ENCODE assay signal across 16 cellular contexts in genomic region chrX:77901506-77901905, GRCh38. TPM values are rescaled to one million over a fixed set of nuclear protein-coding genes. Genes with fewer than 3 reads are reported as not detected.
DNase-seq lines count a peak whose midpoint lies in the region; ATAC-seq, FAIRE-seq and TF ChIP-seq lines count a peak whose summit lies in the region.
"Had no signal": no experiment of that assay in that cellular context is flagged by ENCODE, and none has a peak within 500 bp of the region (broad histone marks: within the 10 kb centered on the region; RNA-seq: fewer than 3 reads in every experiment).

No MANE protein-coding gene starts in this region.

- H3K27ac ChIP-seq in A549 (no peak overlapping the region), iPS-20b (ENCODE audit: low read length) (no peak overlapping the region), substantia nigra (ENCODE audit: low read depth, low read length, poor library complexity, severe bottlenecking) (no peak overlapping the region), ovary (no peak overlapping the region)
- H3K27ac ChIP-seq in CD8-positive, alpha-beta T cell (ENCODE audit: low read depth, low read length) = no peak overlapping the region
- H3K27ac ChIP-seq: pancreas had no signal

- no peaks in the 10 kb centered on the region for H3K9me3 ChIP-seq in A549
- H3K9me3 ChIP-seq in CD8-positive, alpha-beta T cell (ENCODE audit: low read length) = no peaks in the 10 kb centered on the region
- no peaks in the 10 kb centered on the region for H3K9me3 ChIP-seq in iPS-20b (ENCODE audit: insufficient read depth, low read depth, low read length)
- no peaks in the 10 kb centered on the region for H3K9me3 ChIP-seq in mucosa of descending colon
- no peaks in the 10 kb centered on the region for H3K9me3 ChIP-seq in ovary
- H3K9me3 ChIP-seq: pancreas had no signal

- H3K4me3 ChIP-seq in A549 (no peak overlapping the region), iPS-20b (ENCODE audit: low read length) (peak overlapping the region; percentile 89; the same call in 1 of the 2 replicates), mucosa of descending colon (no peak overlapping the region), ovary (no peak overlapping the region)
- no peak overlapping the region for H3K4me3 ChIP-seq in CD8-positive, alpha-beta T cell (ENCODE audit: low read depth, low read length)

- no peaks in the 10 kb centered on the region for H3K9me3 Mint-ChIP-seq in CD8-positive, alpha-beta T cell
- H3K9me3 Mint-ChIP-seq in activated B cell treated with CpG ODN at 0.5 μM for 24 hours = no peaks in the 10 kb centered on the region

- no peak for FAIRE-seq in A549 (lab: Jason Lieb, UNC)
- FAIRE-seq: colon, pancreas, TTC549 had no signal

- peaks cover 33% of the 10 kb centered on the region for H3K36me3 Mint-ChIP-seq in CD8-positive, alpha-beta T cell
- H3K36me3 Mint-ChIP-seq in activated B cell treated with CpG ODN at 0.5 μM for 24 hours (ENCODE audit: low read depth) = peaks cover 39% of the 10 kb centered on the region

- CTCF ChIA-PET in A549 (lab: Yijun Ruan, JAX) (interaction anchor here (1.0 to 5.5 kb wide), 3 partner anchors 9 to 124 kb away, joined by 4 to 35 read pairs (median 15); partner anchors contain the start of gene ATP7A), activated B cell treated with CpG ODN at 0.5 μM for 24 hours (lab: Charles Lee) (no interaction called here)
- CTCF ChIA-PET in CD8-positive, alpha-beta T cell (lab: Charles Lee) = interaction anchor here (0.9 kb wide), 1 partner anchor 8 kb away, joined by 3 read pairs; no protein-coding TSS in a partner anchor

- H3K27me3 ChIP-seq in CD8-positive, alpha-beta T cell (ENCODE audit: insufficient read depth, low read length) = no peaks in the 10 kb centered on the region
- no peaks in the 10 kb centered on the region for H3K27me3 ChIP-seq in iPS-20b (ENCODE audit: insufficient read depth, low read length)
- H3K27me3 ChIP-seq in ovary = no peaks in the 10 kb centered on the region
- H3K27me3 ChIP-seq: pancreas had no signal

- WGBS in A549 (ENCODE audit: missing lambda C conversion rate) = 95% methylated on average over 5 of the region's 5 CpGs
- WGBS in ovary, 3 donors = 78 to 87% (median 86%) methylated on average over 5 of the region's 5 CpGs

- POLR2A ChIA-PET in A549 (lab: Yijun Ruan, JAX) = no interaction called here
- POLR2A ChIA-PET in CD8-positive, alpha-beta T cell (lab: Charles Lee) = interaction anchor here (2.8 kb wide), 1 partner anchor 8 kb away, joined by 25 read pairs; the partner anchor contains the start of gene ATP7A
- POLR2A ChIA-PET in activated B cell treated with CpG ODN at 0.5 μM for 24 hours (lab: Charles Lee) = interaction anchor here (7.7 kb wide), 1 partner anchor 9 kb away, joined by 63 read pairs; the partner anchor contains the start of gene ATP7A

- H3K9ac ChIP-seq in iPS-20b (ENCODE audit: low read depth, low read length) = no peak overlapping the region

- H3K4me3 Mint-ChIP-seq in CD8-positive, alpha-beta T cell = peak overlapping the region; percentile 47
- no peak overlapping the region for H3K4me3 Mint-ChIP-seq in activated B cell treated with CpG ODN at 0.5 μM for 24 hours

- H3K4me1 ChIP-seq in A549 (peaks cover 5% of the 10 kb centered on the region; the same call in 1 of the 3 replicates), iPS-20b (ENCODE audit: insufficient read depth, low read length) (no peaks in the 10 kb centered on the region), mucosa of descending colon (ENCODE audit: low read depth) (peaks cover 4% of the 10 kb centered on the region), ovary (ENCODE audit: insufficient read depth) (no peaks in the 10 kb centered on the region)
- peaks cover 24% of the 10 kb centered on the region for H3K4me1 ChIP-seq in CD8-positive, alpha-beta T cell (ENCODE audit: insufficient read depth, low read length)
- H3K4me1 ChIP-seq: pancreas had no signal

- no peak for TF ChIP-seq CTCF in A549 (IDR thresholded peaks at IDR 0.05)
- TF ChIP-seq CTCF in CD8-positive, alpha-beta T cell (IDR thresholded peaks at IDR 0.05) = no peak
- TF ChIP-seq CTCF in activated B cell treated with CpG ODN at 0.5 μM for 24 hours (IDR thresholded peaks at IDR 0.05) = no peak
- TF ChIP-seq CTCF in mucosa of descending colon (IDR thresholded peaks at IDR 0.05) = no peak
- no peak for TF ChIP-seq CTCF in ovary (IDR thresholded peaks at IDR 0.05)

- H3K4me1 Mint-ChIP-seq in CD8-positive, alpha-beta T cell (ENCODE audit: low read depth) = peaks cover 23% of the 10 kb centered on the region
- peaks cover 22% of the 10 kb centered on the region for H3K4me1 Mint-ChIP-seq in activated B cell treated with CpG ODN at 0.5 μM for 24 hours

- TF ChIP-seq EP300 in A549 (IDR thresholded peaks at IDR 0.05) = no peak
- no peak for TF ChIP-seq EP300 in ovary (IDR thresholded peaks at IDR 0.05)

- peaks cover 4% of the 10 kb centered on the region for H3K36me3 ChIP-seq in CD8-positive, alpha-beta T cell (ENCODE audit: insufficient read depth, low read length)
- H3K36me3 ChIP-seq in iPS-20b (ENCODE audit: insufficient read depth, low read depth, low read length) (peaks cover 36% of the 10 kb centered on the region), mucosa of descending colon (ENCODE audit: low read depth) (peaks cover 4% of the 10 kb centered on the region), ovary (no peaks in the 10 kb centered on the region)
- H3K36me3 ChIP-seq: pancreas had no signal

- peak overlapping the region; percentile 62; the same call in 2 of the 3 replicates for H3K4me2 ChIP-seq in A549

- no peaks in the 10 kb centered on the region for H3K27me3 Mint-ChIP-seq in CD8-positive, alpha-beta T cell (ENCODE audit: low read depth)
- no peaks in the 10 kb centered on the region for H3K27me3 Mint-ChIP-seq in activated B cell treated with CpG ODN at 0.5 μM for 24 hours

- ATAC-seq in A549 (no peak), activated B cell treated with CpG ODN at 0.5 μM for 24 hours (ENCODE audit: low read depth) (no peak), mucosa of descending colon (no peak), GM18868 (IDR thresholded peaks at IDR 0.05; ENCODE audit: unreplicated experiment) (no peak)
- no peak for ATAC-seq in CD8-positive, alpha-beta T cell
- ATAC-seq: left colon, Panc1, pancreas had no signal

- DNase-seq in A549 (ENCODE audit: low read depth in 1 of 2, low spot score in 1 of 2) (no peak), activated B cell treated with CpG ODN at 0.5 μM for 24 hours (no peak), mucosa of descending colon (no peak), substantia nigra (lab: John Stamatoyannopoulos, UW) (no peak), ovary (no peak)
- DNase-seq in CD8-positive, alpha-beta T cell = no peak
- DNase-seq: activated effector memory CD4-positive, alpha-beta T cell treated with Interleukin-2 at 50 U/mL for 16 hours; COR-L47; KG1; left colon; pancreas had no signal

- no peak for TF ChIP-seq POLR2A in A549 (IDR thresholded peaks at IDR 0.05; ENCODE audit: low read length)
- no peak for TF ChIP-seq POLR2A in ovary (IDR thresholded peaks at IDR 0.05)

- H3K27ac Mint-ChIP-seq in CD8-positive, alpha-beta T cell = no peak overlapping the region
- H3K27ac Mint-ChIP-seq in activated B cell treated with CpG ODN at 0.5 μM for 24 hours = peak overlapping the region; percentile 18

- no peak for TF ChIP-seq RAD21 in A549 (conservative IDR thresholded peaks at IDR 0.05 in 1 of 2, IDR thresholded peaks at IDR 0.05 in 1 of 2)

- intact Hi-C loops in CD8-positive, alpha-beta T cell (cut with DNase I, micrococcal nuclease) = no loop called here
- intact Hi-C loops in activated B cell treated with CpG ODN at 0.5 μM for 24 hours (cut with micrococcal nuclease) = no loop called here
- intact Hi-C loops in mucosa of descending colon (cut with DNase I, micrococcal nuclease) = no loop called here
- intact Hi-C loops in ovary (cut with DNase I) = no loop called here

TF ChIP-seq in A549, 52 proteins besides CTCF, POLR2A, EP300 and RAD21 (continues in another document):
- no peak for TF ChIP-seq NR3C1 (IDR thresholded peaks at IDR 0.05)

RNA-seq across cellular contexts. Expression of gene COX7B, which starts 2.2 kb away (rescaled TPM):
- 1,133 and 1,475 TPM in 2 replicates for polyA plus RNA-seq in A549 (2011; rRNA removed)
- polyA plus RNA-seq in A549 (2012; cell fraction: cytosol; rRNA removed) = 1,343 and 1,622 TPM in 2 replicates
- 430 and 649 TPM in 2 replicates for polyA plus RNA-seq in A549 (2012; cell fraction: nucleus; rRNA removed)
- 792 to 839 TPM (median 813 TPM) in 3 replicates for polyA plus RNA-seq in A549 (2017; fragmentation: RNase III; extraction: RNeasy Plus Mini Kit Qiagen cat#74134 plus additional on column Dnase treatment)
- polyA minus RNA-seq in A549 (2011; rRNA and poly(A)+ RNA removed) = 91.8 and 115 TPM in 2 replicates
- 100 to 1,000 TPM; 127 to 134 TPM for total RNA-seq in CD8-positive, alpha-beta T cell
- total RNA-seq in activated B cell treated with CpG ODN at 0.5 μM for 24 hours = 196 and 235 TPM in 2 replicates
- total RNA-seq in mucosa of descending colon = 100 to 1,000 TPM; 340 to 480 (median 472) TPM
- total RNA-seq in ovary = 100 to 1,000 TPM in 6 of 7 donors, 10 to 100 TPM in 1; 99.4 to 301 (median 133) TPM
- 100 to 1,000 TPM; 229 to 250 TPM for polyA plus RNA-seq in ovary

RNA-seq across cellular contexts. Expression of gene MAGT1, which starts 6.3 kb away (rescaled TPM):
- polyA plus RNA-seq in A549 (2011; rRNA removed) (81.6 and 86.4 TPM in 2 replicates), A549 (2017; fragmentation: RNase III; extraction: RNeasy Plus Mini Kit Qiagen cat#74134 plus additional on column Dnase treatment) (39.5 to 44.7 TPM (median 44.3 TPM) in 3 replicates), ovary (10 to 100 TPM; 24.4 to 49.9 TPM)
- 17.2 and 17.9 TPM in 2 replicates for polyA plus RNA-seq in A549 (2012; cell fraction: cytosol; rRNA removed)
- polyA plus RNA-seq in A549 (2012; cell fraction: nucleus; rRNA removed) = 10.0 and 17.2 TPM in 2 replicates
- polyA minus RNA-seq in A549 (2011; rRNA and poly(A)+ RNA removed) = 64.6 and 82.8 TPM in 2 replicates
- total RNA-seq in CD8-positive, alpha-beta T cell = 10 to 100 TPM; 33.0 to 35.1 TPM
- total RNA-seq in activated B cell treated with CpG ODN at 0.5 μM for 24 hours (36.5 and 40.2 TPM in 2 replicates), mucosa of descending colon (10 to 100 TPM; 36.8 to 55.3 (median 43.3) TPM), ovary (10 to 100 TPM; 37.7 to 60.8 (median 47.4) TPM)

RNA-seq across cellular contexts. Expression of gene ATP7A, which starts 9.0 kb away (rescaled TPM):
- 12.2 and 13.0 TPM in 2 replicates for polyA plus RNA-seq in A549 (2011; rRNA removed)
- polyA plus RNA-seq in A549 (2012; cell fraction: cytosol; rRNA removed) = 1.1 and 1.4 TPM in 2 replicates
- 1.1 and 1.6 TPM in 2 replicates for polyA plus RNA-seq in A549 (2012; cell fraction: nucleus; rRNA removed)
- 6.0 to 6.8 TPM (median 6.5 TPM) in 3 replicates for polyA plus RNA-seq in A549 (2017; fragmentation: RNase III; extraction: RNeasy Plus Mini Kit Qiagen cat#74134 plus additional on column Dnase treatment)
- polyA minus RNA-seq in A549 (2011; rRNA and poly(A)+ RNA removed) = 15.8 and 18.4 TPM in 2 replicates
- total RNA-seq in CD8-positive, alpha-beta T cell = 10 to 100 TPM; 14.3 to 15.3 TPM
- 8.2 and 9.4 TPM in 2 replicates for total RNA-seq in activated B cell treated with CpG ODN at 0.5 μM for 24 hours
- total RNA-seq in mucosa of descending colon = 10 to 100 TPM in 1 of 3 donors, 1 to 10 TPM in 2; 6.9 to 11.2 (median 9.7) TPM
- total RNA-seq in ovary = 10 to 100 TPM in 6 of 7 donors, 1 to 10 TPM in 1; 8.2 to 11.2 (median 10.3) TPM
- polyA plus RNA-seq in ovary = 1 to 10 TPM; 2.3 to 5.1 TPM
